In the genomic region with DNA sequence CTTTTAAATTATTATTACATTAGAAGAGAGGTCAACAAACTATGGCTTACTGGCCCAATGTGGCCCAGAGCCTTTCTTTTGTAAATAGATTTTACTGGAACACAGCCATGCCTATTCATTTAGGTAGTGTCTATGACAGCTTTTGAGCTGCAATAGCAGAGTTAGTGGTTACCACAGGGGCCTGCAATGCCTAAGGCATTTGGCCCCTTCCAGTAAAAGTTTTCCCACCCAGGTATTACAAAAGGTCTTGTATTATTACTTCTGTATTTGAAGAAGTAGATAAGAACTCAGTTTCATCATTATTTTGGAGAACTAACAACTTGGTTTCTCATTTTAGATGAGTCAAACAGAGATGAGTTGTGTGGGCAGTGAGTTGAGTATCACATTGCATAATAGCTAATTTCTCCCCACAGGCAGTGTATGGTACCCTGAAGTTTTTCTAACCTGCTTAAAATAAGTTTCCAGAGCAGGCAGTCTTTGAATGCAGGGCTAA, we compare ENCODE assay signal across 8 cellular contexts. TPM values are rescaled to one million over a fixed set of nuclear protein-coding genes. Genes with fewer than 3 reads are reported as not detected.
A peak's percentile ranks its signal among the peaks of the same experiment; 100 is the strongest.
DNase-seq lines count a peak whose midpoint lies in the region; ATAC-seq and TF ChIP-seq lines count a peak whose summit lies in the region.

No MANE protein-coding gene starts in this region.

- peaks cover 28% of the 10 kb centered on the region for H3K4me1 ChIP-seq in GM23248 (ENCODE audit: insufficient read depth)

- H2AFZ ChIP-seq in GM23248, result no peak overlapping the region

- peak; percentile 97 for ATAC-seq in GM18505 (IDR thresholded peaks at IDR 0.05; ENCODE audit: unreplicated experiment)

- H3K27ac ChIP-seq in GM23248, result peak overlapping the region; percentile 69

- peaks cover 35% of the 10 kb centered on the region for H3F3A ChIP-seq in GM23248 (ENCODE audit: insufficient read depth)

- peak; percentile 85 for DNase-seq in GM23248
- peak; percentile 21 for DNase-seq in NCI-H2029 (lab: John Stamatoyannopoulos, UW)
- DNase-seq in foreskin fibroblast, result peak; percentile 38 to 63
- DNase-seq in GDM1 (lab: John Stamatoyannopoulos, UW), result no peak
- no peak for DNase-seq in A172 (ENCODE audit: low spot score)
- DNase-seq in hippocampal formation (lab: John Stamatoyannopoulos, UW), result no peak
- DNase-seq in ureter (ENCODE audit: low spot score), result no peak

- no peak for TF ChIP-seq CTCF in foreskin fibroblast (IDR thresholded peaks at IDR 0.05; ENCODE audit: low read depth, low read length)

- H3K4me3 ChIP-seq in GM23248 (no peak overlapping the region), foreskin fibroblast (ENCODE audit: low read depth in 1 of 2, low read length in 2 of 2) (no peak overlapping the region)

- no peak overlapping the region for H3K9ac ChIP-seq in GM23248

- no peaks in the 10 kb centered on the region for H3K9me2 ChIP-seq in GM23248 (ENCODE audit: insufficient read depth)

- in situ Hi-C loops in GM23248 (cut with MboI), result no loop called here

- no peaks in the 10 kb centered on the region for H3K9me3 ChIP-seq in GM23248 (ENCODE audit: low read depth)

- no peaks in the 10 kb centered on the region for H3K27me3 ChIP-seq in GM23248 (replicated peaks; ENCODE audit: insufficient read depth)

- 0 out of 2 replicates have a peak, but pooled peaks cover 4% of the 10 kb centered on the region for H4K20me1 ChIP-seq in GM23248 (ENCODE audit: insufficient read depth)

- no peak for TF ChIP-seq POLR2A in GM18505 (IDR thresholded peaks at IDR 0.05; ENCODE audit: borderline replicate concordance, extremely low read depth, insufficient read depth, insufficient read length)

- H3K36me3 ChIP-seq in GM23248 (ENCODE audit: low read depth), result peaks cover 20% of the 10 kb centered on the region

- peaks cover 63% of the 10 kb centered on the region for H3K79me2 ChIP-seq in GM23248 (ENCODE audit: insufficient read depth)

- peak overlapping the region; percentile 55 for H3K4me2 ChIP-seq in GM23248 (ENCODE audit: unreplicated experiment)

RNA-seq across cellular contexts. Expression of a gene that starts 9.5 kb away (rescaled TPM):
- 29.3 and 44.0 TPM in 2 replicates for total RNA-seq in GM23248 (2014; rRNA removed; shearing (Covaris generic))
- polyA plus RNA-seq in GM23248 (2016; fragmentation: Nextera tagmentation; extraction: Ambion mirVana), result 27.4 and 27.6 TPM in 2 replicates
- 23.2 and 40.9 TPM in 2 replicates for total RNA-seq in A172 (2014; rRNA removed; shearing (Covaris generic))
- total RNA-seq in ureter, result 68.7 TPM

RNA-seq across cellular contexts. Expression of a gene that starts 9.6 kb away (rescaled TPM):
- 9.3 and 23.9 TPM in 2 replicates for total RNA-seq in GM23248 (2014; rRNA removed; shearing (Covaris generic))
- polyA plus RNA-seq in GM23248 (2016; fragmentation: Nextera tagmentation; extraction: Ambion mirVana), result 9.1 and 10.6 TPM in 2 replicates
- total RNA-seq in A172 (2014; rRNA removed; shearing (Covaris generic)), result 17.9 and 23.7 TPM in 2 replicates
- 7.6 TPM for total RNA-seq in ureter

RNA-seq across cellular contexts. Expression of a gene that starts 27.5 kb away (rescaled TPM):
- 0.32 TPM in 1 of 2 replicates, not detected in the other for total RNA-seq in GM23248 (2014; rRNA removed; shearing (Covaris generic))
- polyA plus RNA-seq in GM23248 (2016; fragmentation: Nextera tagmentation; extraction: Ambion mirVana), result 0.10 and 0.19 TPM in 2 replicates
- total RNA-seq in A172 (2014; rRNA removed; shearing (Covaris generic)), result not detected in 2 replicates
- 1.1 TPM for total RNA-seq in ureter

Comparison
In these comparisons a context has a peak if more than half of its experiments do, and no peak if none do; other contexts are left out.
1. DNase-seq: peak in GM23248 (single experiment), NCI-H2029 (single experiment) and foreskin fibroblast (2 of 2); none in GDM1 (single experiment), A172 (single experiment), hippocampal formation (0 of 2) and ureter (single experiment).